10 cellular contexts compared by ENCODE assay signal in the genomic region with DNA sequence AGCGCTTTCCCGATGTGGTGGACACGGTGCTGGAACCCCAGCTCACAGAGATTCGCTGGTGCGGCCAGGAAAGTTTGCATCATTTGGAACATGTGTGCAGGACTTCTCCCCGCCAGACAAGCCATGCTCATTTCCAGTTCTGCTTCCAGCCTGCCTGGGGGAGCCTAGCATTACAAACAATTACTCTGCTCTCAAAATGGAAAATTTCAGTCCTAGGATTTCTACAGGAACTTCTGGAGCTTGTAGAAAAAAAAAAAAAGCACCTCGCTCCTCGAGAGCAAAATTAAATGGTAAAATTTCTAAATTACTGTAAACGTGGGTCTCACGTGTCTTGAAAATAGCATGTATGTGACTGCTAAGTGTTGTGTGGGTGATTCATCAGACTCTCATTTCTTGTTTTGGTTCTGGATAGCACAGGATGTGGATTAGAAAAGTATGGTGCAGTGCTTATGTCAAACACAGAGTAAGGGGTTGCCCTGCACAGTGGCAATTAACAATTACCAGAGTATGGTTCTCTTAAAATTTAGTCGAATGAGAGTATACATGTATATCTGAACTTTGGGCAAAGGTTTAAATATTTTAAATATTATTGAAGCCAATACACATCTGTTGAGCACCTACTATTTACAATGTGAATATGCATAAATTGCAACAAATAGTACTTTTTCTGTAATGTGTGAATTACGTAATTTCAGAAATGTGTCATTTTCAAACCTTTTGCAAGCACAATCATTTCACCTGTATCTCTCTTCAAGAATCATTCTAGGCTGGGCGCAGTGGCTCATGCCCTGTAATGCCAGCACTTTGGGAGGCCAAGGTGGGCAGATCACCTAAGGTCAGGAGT.
DNase-seq lines count a peak whose midpoint lies in the region; ATAC-seq and TF ChIP-seq lines count a peak whose summit lies in the region.
"Had no signal": no experiment of that assay in that cellular context is flagged by ENCODE, and none has a peak within 500 bp of the region (broad histone marks: within the 10 kb centered on the region; RNA-seq: fewer than 3 reads in every experiment).

No MANE protein-coding gene starts in this region.

- H3K4me1 Mint-ChIP-seq in activated CD8-positive, alpha-beta T cell treated with anti-CD3 and anti-CD28 coated beads for 36 hours (ENCODE audit: low read depth), result peaks cover 16% of the 10 kb centered on the region

- H3K36me3 Mint-ChIP-seq in activated CD8-positive, alpha-beta T cell treated with anti-CD3 and anti-CD28 coated beads for 36 hours (ENCODE audit: low read depth), result no peaks in the 10 kb centered on the region

- in situ Hi-C loops in mammary epithelial cell (cut with MboI; ENCODE audit: low sequenced_read_pairs in 2 of 2), result no loop called here

- H3K27me3 ChIP-seq in mammary epithelial cell (ENCODE audit: insufficient read depth, low read length), result no peaks in the 10 kb centered on the region
- no peaks in the 10 kb centered on the region for H3K27me3 ChIP-seq in breast epithelium
- no peaks in the 10 kb centered on the region for H3K27me3 ChIP-seq in heart left ventricle
- H3K27me3 ChIP-seq in vagina, result no peaks in the 10 kb centered on the region
- H3K27me3 ChIP-seq in A673 (replicated peaks; ENCODE audit: insufficient read depth, low read depth, low read length, poor library complexity), result no peaks in the 10 kb centered on the region
- H3K27me3 ChIP-seq: stomach had no signal

- H3K4me3 ChIP-seq in mammary epithelial cell (replicated peaks in 1 of 3; ENCODE audit: insufficient read depth in 1 of 3, low read depth in 2 of 3, low read length in 3 of 3), result no peak overlapping the region
- no peak overlapping the region for H3K4me3 ChIP-seq in breast epithelium
- no peak overlapping the region for H3K4me3 ChIP-seq in heart left ventricle
- no peak overlapping the region for H3K4me3 ChIP-seq in vagina
- no peak overlapping the region for H3K4me3 ChIP-seq in A673 (ENCODE audit: low read depth, low read length, poor library complexity, severe bottlenecking)
- H3K4me3 ChIP-seq: stomach had no signal

- peak; percentile 99 for ATAC-seq in activated CD8-positive, alpha-beta T cell treated with anti-CD3 and anti-CD28 coated beads for 36 hours
- ATAC-seq in heart left ventricle, result peak; percentile 68 to 89 (median 84)

- no TSS peak for BruUV-seq in mammary epithelial cell (replicated peaks; lab: Mats Ljungman, UMichigan)
- no TSS peak for BruUV-seq in A673 (replicated peaks; lab: Mats Ljungman, UMichigan)

- no peaks in the 10 kb centered on the region for H3K79me2 ChIP-seq in mammary epithelial cell (ENCODE audit: insufficient read depth, low read length)

- DNase-seq in mammary epithelial cell (no peak), breast epithelium (ENCODE audit: low spot score in 2 of 2) (no peak), heart left ventricle (peak; percentile 62 to 68 (median 65)), vagina (ENCODE audit: extremely low spot score in 2 of 2) (no peak), A673 (ENCODE audit: low spot score) (no peak), SHP77 treated with DMSO at 0.1 percent for 48 hours (lab: John Stamatoyannopoulos, UW) (no peak), NCI-H1105 treated with DMSO at 0.1 percent for 48 hours (lab: John Stamatoyannopoulos, UW) (no peak)
- peak; percentile 37 for DNase-seq in activated CD8-positive, alpha-beta T cell treated with anti-CD3 and anti-CD28 coated beads for 36 hours
- DNase-seq: stomach had no signal

- H2AFZ ChIP-seq in mammary epithelial cell (ENCODE audit: low read depth, low read length), result peak overlapping the region; percentile 17

- CTCF ChIA-PET in mammary epithelial cell (lab: Charles Lee; ENCODE audit: low non-redundant PET) (no interaction called here), A673 (lab: Charles Lee) (no interaction called here)
- CTCF ChIA-PET in activated CD8-positive, alpha-beta T cell treated with anti-CD3 and anti-CD28 coated beads for 36 hours (lab: Charles Lee), result interaction anchor here (0.6 to 2.0 kb wide), 3 partner anchors 110 to 136 kb away, joined by 3 to 5 read pairs (median 4); no protein-coding TSS in a partner anchor

- H4K20me1 ChIP-seq in mammary epithelial cell (ENCODE audit: insufficient read depth, low read length), result no peaks in the 10 kb centered on the region

- peak overlapping the region; percentile 44 for H3K27ac Mint-ChIP-seq in activated CD8-positive, alpha-beta T cell treated with anti-CD3 and anti-CD28 coated beads for 36 hours

- H3K27ac ChIP-seq in mammary epithelial cell (ENCODE audit: insufficient read depth, low read depth, low read length) (no peak overlapping the region), breast epithelium (peak overlapping the region in 1 of 2 donors; percentile 72), heart left ventricle (peak overlapping the region in 9 of 12 donors; percentile 37 to 83 (median 62)), vagina (peak overlapping the region; percentile 34), A673 (ENCODE audit: low read depth, low read length, poor library complexity, severe bottlenecking) (no peak overlapping the region)
- H3K27ac ChIP-seq: C4-2B, stomach had no signal

- H3K27me3 Mint-ChIP-seq in activated CD8-positive, alpha-beta T cell treated with anti-CD3 and anti-CD28 coated beads for 36 hours, result no peaks in the 10 kb centered on the region

- 70% methylated on average over 13 of the region's 13 CpGs for WGBS in mammary epithelial cell (ENCODE audit: low coverage, missing lambda C conversion rate)
- WGBS in heart left ventricle, 4 donors, result 65 to 71% (median 67%) methylated on average over 13 of the region's 13 CpGs

- no peak for TF ChIP-seq CTCF in mammary epithelial cell (conservative IDR thresholded peaks at IDR 0.05 in 1 of 2, IDR thresholded peaks at IDR 0.05 in 1 of 2; ENCODE audit: extremely low read depth in 1 of 2, insufficient read depth in 1 of 2, low read depth in 1 of 2, low read length in 2 of 2)
- no peak for TF ChIP-seq CTCF in breast epithelium (IDR thresholded peaks at IDR 0.05)
- no peak for TF ChIP-seq CTCF in activated CD8-positive, alpha-beta T cell treated with anti-CD3 and anti-CD28 coated beads for 36 hours (IDR thresholded peaks at IDR 0.05)
- TF ChIP-seq CTCF in heart left ventricle (IDR thresholded peaks at IDR 0.05), result no peak
- TF ChIP-seq CTCF in vagina (IDR thresholded peaks at IDR 0.05), result no peak
- TF ChIP-seq CTCF in A673 (conservative IDR thresholded peaks at IDR 0.05; ENCODE audit: low read depth, low read length), result no peak

- no peak overlapping the region for H3K4me2 ChIP-seq in mammary epithelial cell (ENCODE audit: insufficient read depth, low read depth, low read length)

- no peaks in the 10 kb centered on the region for H3K36me3 ChIP-seq in mammary epithelial cell (ENCODE audit: insufficient read depth, low read length)
- H3K36me3 ChIP-seq in breast epithelium, result no peaks in the 10 kb centered on the region
- H3K36me3 ChIP-seq in heart left ventricle, result no peaks in the 10 kb centered on the region
- no peaks in the 10 kb centered on the region for H3K36me3 ChIP-seq in vagina
- no peaks in the 10 kb centered on the region for H3K36me3 ChIP-seq in A673 (ENCODE audit: insufficient read depth, low read length, poor library complexity, severe bottlenecking)
- H3K36me3 ChIP-seq: stomach had no signal

- peaks cover 6% of the 10 kb centered on the region for H3K9me3 Mint-ChIP-seq in activated CD8-positive, alpha-beta T cell treated with anti-CD3 and anti-CD28 coated beads for 36 hours

- POLR2A ChIA-PET in activated CD8-positive, alpha-beta T cell treated with anti-CD3 and anti-CD28 coated beads for 36 hours (lab: Charles Lee), result no interaction called here
- POLR2A ChIA-PET in A673 (lab: Charles Lee; ENCODE audit: low non-redundant PET), result no interaction called here

- H3K4me3 Mint-ChIP-seq in activated CD8-positive, alpha-beta T cell treated with anti-CD3 and anti-CD28 coated beads for 36 hours, result no peak overlapping the region

- TF ChIP-seq POLR2A in breast epithelium (IDR thresholded peaks at IDR 0.05) (no peak), heart left ventricle (IDR thresholded peaks at IDR 0.05) (no peak), vagina (IDR thresholded peaks at IDR 0.05) (no peak)

- H3K4me1 ChIP-seq in mammary epithelial cell (ENCODE audit: insufficient read depth, low read length), result peaks cover 9% of the 10 kb centered on the region
- H3K4me1 ChIP-seq in breast epithelium, result no peaks in the 10 kb centered on the region
- peaks cover 0 to 14% (median 0%) of the 10 kb centered on the region in 12 donors for H3K4me1 ChIP-seq in heart left ventricle
- H3K4me1 ChIP-seq in vagina, result no peaks in the 10 kb centered on the region
- no peaks in the 10 kb centered on the region for H3K4me1 ChIP-seq in A673 (ENCODE audit: insufficient read depth, low read length, poor library complexity, severe bottlenecking)

- intact Hi-C loops in mammary epithelial cell (cut with micrococcal nuclease), result no loop called here
- intact Hi-C loops in breast epithelium (cut with DNase I; ENCODE audit: low total_unique reads), result no loop called here
- intact Hi-C loops in activated CD8-positive, alpha-beta T cell treated with anti-CD3 and anti-CD28 coated beads for 36 hours (cut with micrococcal nuclease), result no loop called here
- intact Hi-C loops in heart left ventricle (cut with DNase I), result no loop called here
- intact Hi-C loops in vagina (cut with DNase I), result no loop called here
- intact Hi-C loops in A673 (cut with micrococcal nuclease; ENCODE audit: unreplicated experiment), result no loop called here

- H3K9ac ChIP-seq in mammary epithelial cell (ENCODE audit: insufficient read depth, low read length), result no peak overlapping the region

- dilution Hi-C loops in mammary epithelial cell (cut with HindIII; ENCODE audit: low sequenced_read_pairs), result no loop called here

- no peaks in the 10 kb centered on the region for H3K9me3 ChIP-seq in mammary epithelial cell (replicated peaks; ENCODE audit: insufficient read depth, low read length)
- no peaks in the 10 kb centered on the region for H3K9me3 ChIP-seq in breast epithelium
- peaks cover 0 to 11% (median 0%) of the 10 kb centered on the region in 12 donors for H3K9me3 ChIP-seq in heart left ventricle
- no peaks in the 10 kb centered on the region for H3K9me3 ChIP-seq in vagina
- no peaks in the 10 kb centered on the region for H3K9me3 ChIP-seq in A673 (ENCODE audit: low read depth, low read length, poor library complexity, severe bottlenecking)

Comparison
In these comparisons a context has a peak if more than half of its experiments do, and no peak if none do; other contexts are left out.
1. DNase-seq: peak in activated CD8-positive, alpha-beta T cell treated with anti-CD3 and anti-CD28 coated beads for 36 hours (single experiment) and heart left ventricle (5 of 5); none in mammary epithelial cell (single experiment), breast epithelium (0 of 2), vagina (0 of 2), A673 (single experiment), SHP77 treated with DMSO at 0.1 percent for 48 hours (single experiment) and NCI-H1105 treated with DMSO at 0.1 percent for 48 hours (single experiment).
2. H3K27ac ChIP-seq: peak in heart left ventricle (9 of 12) and vagina (single experiment); none in mammary epithelial cell (single experiment) and A673 (single experiment).